Comparison of ENCODE assay signal across 8 cellular contexts in the genomic region with DNA sequence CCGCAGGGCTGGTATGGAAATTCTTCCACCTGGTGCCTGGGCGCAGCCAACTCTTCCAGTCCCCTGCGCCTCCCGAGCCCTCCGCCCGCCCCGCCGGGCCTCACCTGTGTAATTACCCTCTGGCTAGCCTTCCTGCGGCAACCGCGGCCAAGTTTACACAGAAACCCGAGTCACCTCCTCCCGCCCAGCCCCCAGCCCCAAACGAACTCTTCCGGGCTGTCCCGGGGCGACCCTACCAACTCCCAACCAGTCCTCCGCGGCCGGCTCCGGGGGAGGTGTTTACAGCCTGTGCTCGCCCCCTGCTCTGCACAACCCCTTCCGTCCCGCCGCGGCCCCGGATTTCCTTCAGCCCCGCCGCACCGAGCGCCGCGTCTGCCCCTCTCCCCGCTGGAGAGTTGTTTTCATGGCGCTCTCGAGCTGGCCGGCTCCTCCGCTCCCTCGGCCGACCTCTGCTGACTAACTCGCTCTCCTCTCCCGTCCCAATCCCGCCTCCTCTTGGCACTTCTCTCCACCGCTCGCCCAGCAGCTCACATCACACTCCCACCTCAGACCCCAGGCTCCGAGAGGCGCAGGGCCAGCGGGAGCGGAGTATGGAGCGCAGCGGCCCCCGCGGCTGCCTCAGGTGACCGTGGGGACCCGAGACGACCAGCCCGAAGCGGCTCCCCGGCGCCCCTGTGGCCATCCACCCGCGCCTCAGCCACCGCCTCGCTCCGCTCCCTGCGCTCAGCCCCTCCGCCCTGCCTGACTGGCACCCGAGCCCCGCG. TPM values are rescaled to one million over a fixed set of nuclear protein-coding genes. Genes with fewer than 3 reads are reported as not detected.
DNase-seq lines count a peak whose midpoint lies in the region; ATAC-seq and TF ChIP-seq lines count a peak whose summit lies in the region.

No MANE protein-coding gene starts in this region.

- H3K4me3 Mint-ChIP-seq in activated CD4-positive, alpha-beta T cell treated with anti-CD3 and anti-CD28 coated beads, Interleukin-2, amount 10 ng/mL, durations not matched to agents 7 days and 5 days = peak overlapping the region; percentile 97
- peak overlapping the region; percentile 98 for H3K4me3 Mint-ChIP-seq in dendritic cell treated with granulocyte-macrophage colony-stimulating factor and Interleukin-4, amounts not matched to agents 40 ng/mL and 50 ng/mL, for 4 days

- ATAC-seq in HG02623 (IDR thresholded peaks at IDR 0.05; ENCODE audit: unreplicated experiment) = peak; percentile 11
- peak; percentile 63 to 84 (median 73) for ATAC-seq in right lobe of liver

- H3K27ac ChIP-seq in right lobe of liver = peak overlapping the region; percentile 92 to 97 (median 95)

- TF ChIP-seq CTCF in GM13976 (IDR thresholded peaks at IDR 0.05; ENCODE audit: borderline replicate concordance, control extremely low read depth, extremely low read depth, insufficient read depth, missing control alignments) (no peak), right lobe of liver (IDR thresholded peaks at IDR 0.05) (no peak)

- H3K27me3 Mint-ChIP-seq in activated CD4-positive, alpha-beta T cell treated with anti-CD3 and anti-CD28 coated beads, Interleukin-2, amount 10 ng/mL, durations not matched to agents 7 days and 5 days = no peaks in the 10 kb centered on the region
- H3K27me3 Mint-ChIP-seq in dendritic cell treated with granulocyte-macrophage colony-stimulating factor and Interleukin-4, amounts not matched to agents 40 ng/mL and 50 ng/mL, for 4 days = peaks cover 11% of the 10 kb centered on the region

- H3K4me1 ChIP-seq in right lobe of liver = peaks cover 0 to 26% (median 1%) of the 10 kb centered on the region in 4 donors

- DNase-seq in GM13976 (ENCODE audit: low spot score) (peak; percentile 60), NCI-H187 (lab: John Stamatoyannopoulos, UW) (peak; percentile 14 to 15), right lobe of liver (peak; percentile 83 to 92 (median 90)), SK-N-DZ (ENCODE audit: low spot score) (no peak)
- peak; percentile 77 for DNase-seq in activated CD4-positive, alpha-beta T cell treated with anti-CD3 and anti-CD28 coated beads, Interleukin-2, amount 10 ng/mL, durations not matched to agents 7 days and 5 days
- DNase-seq in stimulated activated CD4-positive, alpha-beta T cell treated with anti-CD3 and anti-CD28 coated beads, TNF-alpha, amount 100 ng/mL, for 1 hour (ENCODE audit: low read depth in 3 of 3, low spot score in 1 of 3) = peak in 2 of 3 donors; percentile 22 to 32

- peaks cover 47% of the 10 kb centered on the region for H3K4me1 Mint-ChIP-seq in activated CD4-positive, alpha-beta T cell treated with anti-CD3 and anti-CD28 coated beads, Interleukin-2, amount 10 ng/mL, durations not matched to agents 7 days and 5 days
- H3K4me1 Mint-ChIP-seq in dendritic cell treated with granulocyte-macrophage colony-stimulating factor and Interleukin-4, amounts not matched to agents 40 ng/mL and 50 ng/mL, for 4 days (ENCODE audit: low read depth) = peaks cover 24% of the 10 kb centered on the region

- WGBS in right lobe of liver (ENCODE audit: insufficient coverage, low coverage, low lambda C conversion rate, missing lambda C conversion rate) = 1% methylated on average over 25 of the region's 70 CpGs

- peaks cover 19% of the 10 kb centered on the region for H3K36me3 Mint-ChIP-seq in activated CD4-positive, alpha-beta T cell treated with anti-CD3 and anti-CD28 coated beads, Interleukin-2, amount 10 ng/mL, durations not matched to agents 7 days and 5 days (ENCODE audit: low read depth)
- H3K36me3 Mint-ChIP-seq in dendritic cell treated with granulocyte-macrophage colony-stimulating factor and Interleukin-4, amounts not matched to agents 40 ng/mL and 50 ng/mL, for 4 days (ENCODE audit: low read depth) = peaks cover 32% of the 10 kb centered on the region

- intact Hi-C loops in dendritic cell treated with granulocyte-macrophage colony-stimulating factor and Interleukin-4, amounts not matched to agents 40 ng/mL and 50 ng/mL, for 4 days (cut with micrococcal nuclease) = loop anchor here (2.0 to 5.0 kb wide), 2 partner anchors 39 to 56 kb away; no protein-coding TSS in a partner anchor
- intact Hi-C loops in right lobe of liver (cut with DNase I) = no loop called here

- no peaks in the 10 kb centered on the region for H3K27me3 ChIP-seq in right lobe of liver

- no peaks in the 10 kb centered on the region for H3K9me3 ChIP-seq in right lobe of liver

- H3K27ac Mint-ChIP-seq in activated CD4-positive, alpha-beta T cell treated with anti-CD3 and anti-CD28 coated beads, Interleukin-2, amount 10 ng/mL, durations not matched to agents 7 days and 5 days = peak overlapping the region; percentile 100
- peak overlapping the region; percentile 98 for H3K27ac Mint-ChIP-seq in dendritic cell treated with granulocyte-macrophage colony-stimulating factor and Interleukin-4, amounts not matched to agents 40 ng/mL and 50 ng/mL, for 4 days

- in situ Hi-C loops in GM13976 (cut with MboI; ENCODE audit: low sequenced_read_pairs, unreplicated experiment) = no loop called here

- H3K36me3 ChIP-seq in right lobe of liver = peaks cover 0 to 24% (median 2%) of the 10 kb centered on the region in 4 donors

- H3K4me3 ChIP-seq in right lobe of liver = peak overlapping the region; percentile 81 to 85 (median 82)

- TF ChIP-seq POLR2A in right lobe of liver (IDR thresholded peaks at IDR 0.05) = no peak

- CTCF ChIA-PET in activated CD4-positive, alpha-beta T cell treated with anti-CD3 and anti-CD28 coated beads, Interleukin-2, amount 10 ng/mL, durations not matched to agents 7 days and 5 days (lab: Charles Lee) = interaction anchor here (0.7 kb wide), 1 partner anchor 272 kb away, joined by 3 read pairs; no protein-coding TSS in a partner anchor

- POLR2A ChIA-PET in activated CD4-positive, alpha-beta T cell treated with anti-CD3 and anti-CD28 coated beads, Interleukin-2, amount 10 ng/mL, durations not matched to agents 7 days and 5 days (lab: Charles Lee) = interaction anchor here (0.7 kb wide), 1 partner anchor 941 kb away, joined by 7 read pairs; no protein-coding TSS in a partner anchor

- no peaks in the 10 kb centered on the region for H3K9me3 Mint-ChIP-seq in activated CD4-positive, alpha-beta T cell treated with anti-CD3 and anti-CD28 coated beads, Interleukin-2, amount 10 ng/mL, durations not matched to agents 7 days and 5 days
- no peaks in the 10 kb centered on the region for H3K9me3 Mint-ChIP-seq in dendritic cell treated with granulocyte-macrophage colony-stimulating factor and Interleukin-4, amounts not matched to agents 40 ng/mL and 50 ng/mL, for 4 days

RNA-seq across cellular contexts. Expression of a gene that starts 0.5 kb away (rescaled TPM):
- total RNA-seq in activated CD4-positive, alpha-beta T cell treated with anti-CD3 and anti-CD28 coated beads, Interleukin-2, amount 10 ng/mL, durations not matched to agents 7 days and 5 days = 10 to 100 TPM; 39.5 to 41.1 TPM
- 10 to 100 TPM; 18.9 to 52.9 (median 35.4) TPM for total RNA-seq in right lobe of liver
- polyA plus RNA-seq in SK-N-DZ (2014; cell fraction: cytosol; rRNA removed) = 6.2 and 7.2 TPM in 2 replicates
- polyA plus RNA-seq in SK-N-DZ (2014; cell fraction: nucleus; rRNA removed) = 14.2 and 26.1 TPM in 2 replicates
